In genomic region chr11:3057069-3057963, GRCh38 we compare ENCODE assay signal across 1 cellular context.
TF ChIP-seq lines count a peak whose summit lies in the region.

Gene CARS1, minus strand, starts transcription at chr11:3057423. Its CDS starts 56 bp downstream, at chr11:3057367.

TF ChIP-seq in HepG2, 621 proteins besides CTCF, POLR2A, EP300 and RAD21 (continued from another document and continues in another):
- TF ChIP-seq TFE3 (CRISPR knock-in tag; IDR thresholded peaks at IDR 0.05) (0 out of 2 replicates have a peak, but pooled peaks have one; percentile 18), TBX3 (IDR thresholded peaks at IDR 0.05; ENCODE audit: borderline replicate concordance) (peak; percentile 73; the same call in 1 of the 2 replicates), ZSCAN20 (CRISPR knock-in tag; IDR thresholded peaks at IDR 0.05; ENCODE audit: borderline replicate concordance) (peak; percentile 14; the same call in 1 of the 2 replicates), ZNF225 (CRISPR knock-in tag; IDR thresholded peaks at IDR 0.05) (no peak), ZNF564 (CRISPR knock-in tag; IDR thresholded peaks at IDR 0.05) (0 out of 2 replicates have a peak, but pooled peaks have one; percentile 61), MLXIP (CRISPR knock-in tag; IDR thresholded peaks at IDR 0.05; ENCODE audit: borderline replicate concordance) (no peak), ZNF512B (CRISPR knock-in tag; IDR thresholded peaks at IDR 0.05; ENCODE audit: borderline replicate concordance) (0 out of 2 replicates have a peak, but pooled peaks have one; percentile 63), BHLHE40 (IDR thresholded peaks at IDR 0.05; ENCODE audit: low read length) (no peak), ATF7 (IDR thresholded peaks at IDR 0.05) (no peak), ATF7 (CRISPR knock-in tag; IDR thresholded peaks at IDR 0.05) (peak; percentile 39; the same call in 1 of the 2 replicates), GABPB1 (CRISPR knock-in tag; IDR thresholded peaks at IDR 0.05) (peak; percentile 99), ZNF232 (CRISPR knock-in tag; IDR thresholded peaks at IDR 0.05; ENCODE audit: borderline replicate concordance) (peak; percentile 61; the same call in 1 of the 2 replicates), TARDBP (CRISPR knock-in tag; IDR thresholded peaks at IDR 0.05) (peak; percentile 86), ZNF574 (CRISPR knock-in tag; IDR thresholded peaks at IDR 0.05) (peak; percentile 94), ZNF557 (CRISPR knock-in tag; IDR thresholded peaks at IDR 0.05) (no peak), POLR2G (IDR thresholded peaks at IDR 0.05; ENCODE audit: low read depth, low read length) (peak; percentile 86), KLF16 (CRISPR knock-in tag; IDR thresholded peaks at IDR 0.05) (peak in 1 of 2 experiments; percentile 81; a peak in 2 of 4 replicates), ZNF691 (CRISPR knock-in tag; IDR thresholded peaks at IDR 0.05; ENCODE audit: borderline replicate concordance, low read depth) (peak; percentile 28; the same call in 1 of the 2 replicates), USF2 (IDR thresholded peaks at IDR 0.05; ENCODE audit: low read depth, low read length) (no peak), USF2 (CRISPR knock-in tag; IDR thresholded peaks at IDR 0.05; ENCODE audit: borderline replicate concordance) (no peak), IKZF5 (CRISPR knock-in tag; IDR thresholded peaks at IDR 0.05) (peak; percentile 78), MAX (IDR thresholded peaks at IDR 0.05) (peak; percentile 77), HNF1A (IDR thresholded peaks at IDR 0.05; ENCODE audit: low read depth) (no peak), HNF1A (CRISPR knock-in tag; IDR thresholded peaks at IDR 0.05; ENCODE audit: borderline replicate concordance) (peak; percentile 56; the same call in 1 of the 2 replicates), POGZ (CRISPR knock-in tag; IDR thresholded peaks at IDR 0.05) (peak; percentile 69), DR1 (CRISPR knock-in tag; IDR thresholded peaks at IDR 0.05) (peak; percentile 51; the same call in 1 of the 2 replicates), BRD4 (CRISPR knock-in tag; IDR thresholded peaks at IDR 0.05) (peak; percentile 27; the same call in 1 of the 2 replicates), YY1 (IDR thresholded peaks at IDR 0.05; ENCODE audit: insufficient read depth, insufficient replicate concordance, low read depth, low read length) (peak; percentile 86), TSC22D2 (CRISPR knock-in tag; IDR thresholded peaks at IDR 0.05; ENCODE audit: borderline replicate concordance) (peak; percentile 78; the same call in 1 of the 2 replicates), ZNF597 (CRISPR knock-in tag; IDR thresholded peaks at IDR 0.05) (no peak), ZNF652 (CRISPR knock-in tag; IDR thresholded peaks at IDR 0.05; ENCODE audit: borderline replicate concordance, low read depth) (no peak), ZNF101 (CRISPR knock-in tag; IDR thresholded peaks at IDR 0.05; ENCODE audit: borderline replicate concordance, low read depth) (peak; percentile 76; the same call in 1 of the 2 replicates), ZNF292 (CRISPR knock-in tag; IDR thresholded peaks at IDR 0.05; ENCODE audit: borderline replicate concordance, low read depth) (peak; percentile 80), CREB1 (IDR thresholded peaks at IDR 0.05) (peak; percentile 30; the same call in 1 of the 2 replicates), CREB1 (CRISPR knock-in tag; IDR thresholded peaks at IDR 0.05) (peak; percentile 50; the same call in 1 of the 2 replicates)
